1 cellular context compared by ENCODE assay signal in genomic region chr10:125035588-125036298, GRCh38.
TF ChIP-seq lines count a peak whose summit lies in the region.

No MANE protein-coding gene starts in this region.

TF ChIP-seq in endothelial cell of umbilical vein, 7 proteins besides CTCF, POLR2A, EP300 and RAD21 (continued from another document):
- no peak for TF ChIP-seq GATA2 (IDR thresholded peaks at IDR 0.05; ENCODE audit: insufficient read depth, insufficient read length, low read depth, low read length)
- no peak for TF ChIP-seq POLR2AphosphoS5 (IDR thresholded peaks at IDR 0.05; ENCODE audit: insufficient read depth, low read depth, low read length)
- no peak for TF ChIP-seq EZH2 (IDR thresholded peaks at IDR 0.05; ENCODE audit: borderline replicate concordance, low read depth, low read length, severe bottlenecking)
